8 cellular contexts compared by ENCODE assay signal in genomic region chr4:42750091-42750490, GRCh38.
DNase-seq lines count a peak whose midpoint lies in the region; TF ChIP-seq lines count a peak whose summit lies in the region.

No MANE protein-coding gene starts in this region.

- no peak overlapping the region for H3K27ac Mint-ChIP-seq in H9

- H4K20me1 ChIP-seq in H9 (ENCODE audit: control insufficient read depth, insufficient read depth, insufficient read length) (no peaks in the 10 kb centered on the region), PC-9 (ENCODE audit: insufficient read depth) (no peaks in the 10 kb centered on the region)

- no peak overlapping the region for H3K23ac ChIP-seq in H9 (ENCODE audit: insufficient read length, low read depth, low read length)

- H3K56ac ChIP-seq in H9 (ENCODE audit: insufficient read length, low read depth, low read length) = no peak overlapping the region

- no peaks in the 10 kb centered on the region for H3K27me3 ChIP-seq in H9 (ENCODE audit: insufficient read depth, low read length)
- no peaks in the 10 kb centered on the region for H3K27me3 ChIP-seq in right atrium auricular region
- H3K27me3 ChIP-seq in PC-9 (ENCODE audit: insufficient read depth, low read depth) = no peaks in the 10 kb centered on the region

- H4K91ac ChIP-seq in H9 (ENCODE audit: insufficient read length, low read depth, low read length) = no peak overlapping the region

- H3K4me3 ChIP-seq in right atrium auricular region (no peak overlapping the region), PC-9 (no peak overlapping the region)

- no peak overlapping the region for H2AK5ac ChIP-seq in H9 (ENCODE audit: insufficient read length, low read length)

- H2BK5ac ChIP-seq in H9 (ENCODE audit: insufficient read length, low read length) = no peak overlapping the region

- H3K27ac ChIP-seq in H9 (ENCODE audit: insufficient read length, low read depth, low read length) (no peak overlapping the region), right atrium auricular region (no peak overlapping the region), PC-9 (no peak overlapping the region)

- no peaks in the 10 kb centered on the region for H3F3A ChIP-seq in PC-9 (ENCODE audit: insufficient read depth, low read depth)

- no peak overlapping the region for H4K5ac ChIP-seq in H9 (ENCODE audit: insufficient read length, low read depth, low read length)

- BruUV-seq in PC-9 (replicated peaks; lab: Mats Ljungman, UMichigan) = no TSS peak

- intact Hi-C loops in PC-9 (cut with micrococcal nuclease; ENCODE audit: unreplicated experiment) = no loop called here

- H3K9ac ChIP-seq in H9 (ENCODE audit: extremely low read depth, insufficient read length, low read length) = no peak overlapping the region

- peaks cover 3 to 6% of the 10 kb centered on the region in 2 experiments for H3K4me1 Mint-ChIP-seq in H9

- no peaks in the 10 kb centered on the region for H3K9me2 ChIP-seq in PC-9 (ENCODE audit: insufficient read depth)

- CTCF ChIA-PET in GM10248 (lab: Yijun Ruan, JAX) (interaction anchor here (0.7 to 2.8 kb wide), 9 partner anchors 13 to 192 kb away, joined by 3 to 18 read pairs (median 4); no protein-coding TSS in a partner anchor), PC-9 (lab: Charles Lee) (no interaction called here)

- H2BK120ac ChIP-seq in H9 (ENCODE audit: low read depth, low read length, poor library complexity, severe bottlenecking) = no peak overlapping the region

- no peak overlapping the region for H4K8ac ChIP-seq in H9 (replicated peaks; ENCODE audit: insufficient read length, low read depth, low read length)

- no peak overlapping the region for H3K4me3 Mint-ChIP-seq in H9

- H3K36me3 ChIP-seq in right atrium auricular region = no peaks in the 10 kb centered on the region
- no peaks in the 10 kb centered on the region for H3K36me3 ChIP-seq in PC-9 (ENCODE audit: low read depth)

- peaks cover 0 to 8% (median 0%) of the 10 kb centered on the region in 3 experiments; a peak in 2 of 7 replicates for H3K36me3 Mint-ChIP-seq in H9 (ENCODE audit: insufficient read depth in 1 of 3, low read depth in 3 of 3)

- no peak overlapping the region for H2BK20ac ChIP-seq in H9 (ENCODE audit: low read depth, low read length, poor library complexity, severe bottlenecking)

- H3K79me1 ChIP-seq in H9 (ENCODE audit: insufficient read depth, low read depth, low read length, poor library complexity, severe bottlenecking) = no peaks in the 10 kb centered on the region

- H3K4me1 ChIP-seq in H9 (ENCODE audit: insufficient read depth, low read length) = 0 out of 2 replicates have a peak, but pooled peaks cover 3% of the 10 kb centered on the region
- no peaks in the 10 kb centered on the region for H3K4me1 ChIP-seq in right atrium auricular region
- no peaks in the 10 kb centered on the region for H3K4me1 ChIP-seq in PC-9 (replicated peaks; ENCODE audit: insufficient read depth)

- POLR2A ChIA-PET in GM10248 (lab: Yijun Ruan, JAX) = no interaction called here
- POLR2A ChIA-PET in PC-9 (lab: Charles Lee; ENCODE audit: unreplicated experiment) = no interaction called here

- H3K9me3 ChIP-seq in H9 (ENCODE audit: control insufficient read depth, low read depth, low read length) = no peaks in the 10 kb centered on the region
- H3K9me3 ChIP-seq in right atrium auricular region = peaks cover 3% of the 10 kb centered on the region in 2 donors
- H3K9me3 ChIP-seq in PC-9 (ENCODE audit: insufficient read depth, low read depth) = no peaks in the 10 kb centered on the region

- H3K4me2 ChIP-seq in H9 (ENCODE audit: insufficient read depth, insufficient read length, low read length) (no peak overlapping the region), PC-9 (no peak overlapping the region)

- no peak overlapping the region for H3K14ac ChIP-seq in H9 (ENCODE audit: insufficient read depth, low read length)

- no peak overlapping the region for H3T11ph ChIP-seq in H9 (ENCODE audit: low read length)

- no peak for DNase-seq in GM10248 (ENCODE audit: extremely low spot score)
- DNase-seq in H9 = no peak
- peak; percentile 34 for DNase-seq in SK-N-DZ (ENCODE audit: low spot score)
- no peak for DNase-seq in right atrium auricular region (ENCODE audit: low spot score)
- DNase-seq in NCI-H1694 (lab: John Stamatoyannopoulos, UW) = no peak
- DNase-seq in iPS-NIHi11 (ENCODE audit: low spot score) = no peak
- no peak for DNase-seq in kidney tubule cell (ENCODE audit: low spot score)
- no peak for DNase-seq in PC-9

- H2AFZ ChIP-seq in H9 (ENCODE audit: low read length) (no peak overlapping the region), PC-9 (no peak overlapping the region)

- no CpG with 5 or more reads among the region's 1 CpG for whole genome bisulfite sequencing in H9 (ENCODE audit: extremely low coverage, insufficient read length, low lambda C conversion rate)

- no peak overlapping the region for H2BK12ac ChIP-seq in H9 (ENCODE audit: insufficient read length, low read depth, low read length)

- H3K4ac ChIP-seq in H9 (ENCODE audit: low read depth, low read length) = no peak overlapping the region

- no peaks in the 10 kb centered on the region for H3K23me2 ChIP-seq in H9 (ENCODE audit: insufficient read length, low read depth, low read length, poor library complexity, severe bottlenecking)

- H3K9me3 Mint-ChIP-seq in H9 = peaks cover 4 to 5% of the 10 kb centered on the region in 2 experiments; a peak in 3 of 5 replicates

- H3K18ac ChIP-seq in H9 (ENCODE audit: insufficient read length, low read depth, low read length) = no peak overlapping the region

- H2BK15ac ChIP-seq in H9 (ENCODE audit: low read depth, low read length) = no peak overlapping the region

- H3K79me2 ChIP-seq in H9 (ENCODE audit: insufficient read depth, low read length) (no peaks in the 10 kb centered on the region), PC-9 (ENCODE audit: low read depth) (no peaks in the 10 kb centered on the region)

- TF ChIP-seq CTCF in GM10248 (IDR thresholded peaks at IDR 0.05; ENCODE audit: control extremely low read depth, extremely low read depth, low read depth, missing control alignments) (peak; percentile 21), H9 (conservative IDR thresholded peaks at IDR 0.05) (peak; percentile 54), right atrium auricular region (IDR thresholded peaks at IDR 0.05) (peak; percentile 8 to 55), PC-9 (conservative IDR thresholded peaks at IDR 0.05) (no peak)

- H3K27me3 Mint-ChIP-seq in H9 (ENCODE audit: low read depth) = no peaks in the 10 kb centered on the region
